Comparison of ENCODE assay signal across 24 cellular contexts in genomic region chr6:4759997-4760396, GRCh38. TPM values are rescaled to one million over a fixed set of nuclear protein-coding genes. Genes with fewer than 3 reads are reported as not detected.
DNase-seq lines count a peak whose midpoint lies in the region; ATAC-seq and TF ChIP-seq lines count a peak whose summit lies in the region.
"Had no signal": no experiment of that assay in that cellular context is flagged by ENCODE, and none has a peak within 500 bp of the region (broad histone marks: within the 10 kb centered on the region; RNA-seq: fewer than 3 reads in every experiment).

No MANE protein-coding gene starts in this region.

- no peak overlapping the region for H3K14ac ChIP-seq in IMR-90 (replicated peaks; ENCODE audit: low read depth, low read length)

- CTCF ChIA-PET in IMR-90 (lab: Yijun Ruan, JAX), result interaction anchor here (0.7 kb wide), 2 partner anchors 40 to 59 kb away, joined by 3 to 6 read pairs; no protein-coding TSS in a partner anchor
- CTCF ChIA-PET in CD4-positive, alpha-beta T cell (lab: Charles Lee), result no interaction called here

- H2BK5ac ChIP-seq in IMR-90 (ENCODE audit: low read depth, low read length, poor library complexity, severe bottlenecking), result no peak overlapping the region

- no peak overlapping the region for H2BK20ac ChIP-seq in IMR-90 (ENCODE audit: low read depth, low read length)

- no peak for TF ChIP-seq POLR2A in IMR-90 (IDR thresholded peaks at IDR 0.05; ENCODE audit: low read depth, low read length)

- H3K4ac ChIP-seq in IMR-90 (ENCODE audit: low read depth, low read length), result no peak overlapping the region

- H3K4me3 ChIP-seq in right atrium auricular region (no peak overlapping the region), IMR-90 (ENCODE audit: insufficient read depth, low read depth, low read length) (no peak overlapping the region)
- H3K4me3 ChIP-seq: A549; BLaER1 treated with 17β-estradiol and CSF1 and Interleukin-3, amounts not matched to agents 10 nM and 100 nM; GM12878 had no signal

- intact Hi-C loops in Right ventricle myocardium superior (cut with DNase I) (no loop called here), Right ventricle myocardium inferior (cut with DNase I) (no loop called here), left ventricle myocardium superior (cut with micrococcal nuclease) (no loop called here), IMR-90 (cut with micrococcal nuclease) (loop anchor here (5.0 kb wide), 1 partner anchor 337 kb away; no protein-coding TSS in a partner anchor)
- intact Hi-C loops in CD4-positive, alpha-beta T cell (cut with DNase I, micrococcal nuclease), result no loop called here

- no peaks in the 10 kb centered on the region for H3K9me1 ChIP-seq in IMR-90 (ENCODE audit: insufficient read depth, low read length)

- no peak overlapping the region for H2BK15ac ChIP-seq in IMR-90 (ENCODE audit: low read depth, low read length)

- H3K4me3 Mint-ChIP-seq in neural crest cell, result no peak overlapping the region
- H3K4me3 Mint-ChIP-seq in CD4-positive, alpha-beta T cell, result no peak overlapping the region
- H3K4me3 Mint-ChIP-seq: B cell; CD4-positive, alpha-beta memory T cell; CD8-positive, alpha-beta memory T cell had no signal

- H3K4me1 Mint-ChIP-seq in neural crest cell, result peaks cover 13% of the 10 kb centered on the region
- no peaks in the 10 kb centered on the region for H3K4me1 Mint-ChIP-seq in CD4-positive, alpha-beta T cell (ENCODE audit: low read depth)
- H3K4me1 Mint-ChIP-seq: B cell; CD4-positive, alpha-beta memory T cell; CD8-positive, alpha-beta memory T cell had no signal

- H3K4me2 ChIP-seq in IMR-90 (ENCODE audit: low read depth, low read length), result peak overlapping the region; percentile 55
- H3K4me2 ChIP-seq: A549; BLaER1 treated with 17β-estradiol and CSF1 and Interleukin-3, amounts not matched to agents 10 nM and 100 nM had no signal

- no peak overlapping the region for H4K8ac ChIP-seq in IMR-90 (ENCODE audit: low read depth in 2 of 2, low read length in 2 of 2)

- H2BK120ac ChIP-seq in IMR-90 (ENCODE audit: low read depth, low read length), result no peak overlapping the region

- peaks cover 0 to 28% of the 10 kb centered on the region in 2 donors for H3K9me3 ChIP-seq in right atrium auricular region
- H3K9me3 ChIP-seq in IMR-90 (ENCODE audit: control insufficient read depth, insufficient read depth, low read length), result 0 out of 2 replicates have a peak, but pooled peaks cover 2% of the 10 kb centered on the region
- peaks cover 9% of the 10 kb centered on the region for H3K9me3 ChIP-seq in CD4-positive, alpha-beta T cell (ENCODE audit: control insufficient read depth, low read length)

- no peak overlapping the region for H3K23ac ChIP-seq in IMR-90 (ENCODE audit: low read depth, low read length)

- H3K27ac ChIP-seq in right atrium auricular region, result no peak overlapping the region
- no peak overlapping the region for H3K27ac ChIP-seq in IMR-90 (ENCODE audit: insufficient read depth, low read length)
- H3K27ac ChIP-seq in CD4-positive, alpha-beta T cell (ENCODE audit: low read depth, low read length), result no peak overlapping the region
- H3K27ac ChIP-seq: 22Rv1; A549; BLaER1 treated with 17β-estradiol and CSF1 and Interleukin-3, amounts not matched to agents 10 nM and 100 nM; C4-2B had no signal

- peaks cover 3% of the 10 kb centered on the region for H3K36me3 Mint-ChIP-seq in neural crest cell (ENCODE audit: low read depth)
- H3K36me3 Mint-ChIP-seq in CD4-positive, alpha-beta T cell (ENCODE audit: low read depth), result no peaks in the 10 kb centered on the region
- H3K36me3 Mint-ChIP-seq: CD4-positive, alpha-beta memory T cell had no signal

- H3K27me3 ChIP-seq in right atrium auricular region (no peaks in the 10 kb centered on the region), IMR-90 (ENCODE audit: control insufficient read depth, insufficient read depth, low read length) (peaks cover 2% of the 10 kb centered on the region; the same call in 1 of the 2 replicates)
- H3K27me3 ChIP-seq in CD4-positive, alpha-beta T cell (ENCODE audit: control insufficient read depth, insufficient read depth, low read length), result peaks cover 15% of the 10 kb centered on the region
- H3K27me3 ChIP-seq: BLaER1 treated with 17β-estradiol and CSF1 and Interleukin-3, amounts not matched to agents 10 nM and 100 nM had no signal

- WGBS in IMR-90 (ENCODE audit: extremely low coverage in 2 of 2, insufficient read length in 1 of 2), 2 experiments, result no CpG with 5 or more reads among the region's 1 CpG

- H3K36me3 ChIP-seq in right atrium auricular region, result no peaks in the 10 kb centered on the region
- H3K36me3 ChIP-seq in IMR-90 (ENCODE audit: control insufficient read depth, insufficient read depth, low read length), result no peaks in the 10 kb centered on the region
- H3K36me3 ChIP-seq: BLaER1 treated with 17β-estradiol and CSF1 and Interleukin-3, amounts not matched to agents 10 nM and 100 nM had no signal

- no peak overlapping the region for H2AK9ac ChIP-seq in IMR-90 (replicated peaks; ENCODE audit: low read depth, low read length, poor library complexity)

- H3K9ac ChIP-seq in IMR-90 (ENCODE audit: low read depth, low read length), result no peak overlapping the region
- H3K9ac ChIP-seq: BLaER1 treated with 17β-estradiol and CSF1 and Interleukin-3, amounts not matched to agents 10 nM and 100 nM had no signal

- no peaks in the 10 kb centered on the region for H3K27me3 Mint-ChIP-seq in neural crest cell (ENCODE audit: low read depth)
- H3K27me3 Mint-ChIP-seq in CD4-positive, alpha-beta T cell, result peaks cover 33% of the 10 kb centered on the region

- no peaks in the 10 kb centered on the region for H4K20me1 ChIP-seq in IMR-90 (ENCODE audit: insufficient read depth, low read length)
- H4K20me1 ChIP-seq: BLaER1 treated with 17β-estradiol and CSF1 and Interleukin-3, amounts not matched to agents 10 nM and 100 nM had no signal

- H4K91ac ChIP-seq in IMR-90 (ENCODE audit: insufficient read depth, low read depth, low read length), result no peak overlapping the region

- DNase-seq in Right ventricle myocardium superior (no peak), Right ventricle myocardium inferior (ENCODE audit: missing footprints) (no peak), left ventricle myocardium superior (no peak), right atrium auricular region (ENCODE audit: low spot score) (no peak), IMR-90 (no peak), neural crest cell (ENCODE audit: low read depth, low spot score) (no peak)
- DNase-seq in CD4-positive, alpha-beta T cell, result no peak
- DNase-seq: AML-193; CD4-positive, alpha-beta memory T cell; CD8-positive, alpha-beta memory T cell; COR-L47; DMS 273 treated with DMSO at 0.1 percent for 48 hours; DMS153; DMS53; DMS79; DND-41; EL; GDM1 had no signal

- H2AK5ac ChIP-seq in IMR-90 (ENCODE audit: low read depth, low read length), result peak overlapping the region; percentile 56

- peaks cover 24% of the 10 kb centered on the region for H3K9me3 Mint-ChIP-seq in neural crest cell
- H3K9me3 Mint-ChIP-seq in CD4-positive, alpha-beta T cell, result peaks cover 3% of the 10 kb centered on the region

- no TSS peak for BruUV-seq in IMR-90 (replicated peaks; lab: Mats Ljungman, UMichigan)

- in situ Hi-C loops in IMR-90 (cut with MboI; ENCODE audit: low sequenced_read_pairs), result no loop called here

- no peak for TF ChIP-seq RAD21 in IMR-90 (IDR thresholded peaks at IDR 0.05; ENCODE audit: low read length)

- H3K27ac Mint-ChIP-seq in neural crest cell (ENCODE audit: unreplicated experiment), result peak overlapping the region; percentile 20
- H3K27ac Mint-ChIP-seq in CD4-positive, alpha-beta T cell, result no peak overlapping the region
- H3K27ac Mint-ChIP-seq: B cell; CD4-positive, alpha-beta memory T cell; CD8-positive, alpha-beta memory T cell had no signal

- no peak overlapping the region for H3K56ac ChIP-seq in IMR-90 (ENCODE audit: extremely low read depth, insufficient read depth, low read length)

- ATAC-seq in Right ventricle myocardium superior (ENCODE audit: poor library complexity) (peak; percentile 60), Right ventricle myocardium inferior (no peak), left ventricle myocardium superior (peak; percentile 56), IMR-90 (ENCODE audit: low read depth) (peak; percentile 61)
- ATAC-seq in CD4-positive, alpha-beta T cell (ENCODE audit: poor library complexity), result no peak
- ATAC-seq: A549, GM12878 had no signal

- dilution Hi-C loops in IMR-90 (cut with HindIII; ENCODE audit: low sequenced_read_pairs, unreplicated experiment), result no loop called here

- no peak overlapping the region for H2AFZ ChIP-seq in IMR-90 (replicated peaks; ENCODE audit: low read length, poor library complexity)

- no peak overlapping the region for H3K18ac ChIP-seq in IMR-90 (ENCODE audit: low read depth, low read length)

- POLR2A ChIA-PET in IMR-90 (lab: Charles Lee; ENCODE audit: unreplicated experiment), result interaction anchor here (0.7 kb wide), 1 partner anchor 134 kb away, joined by 17 read pairs; no protein-coding TSS in a partner anchor
- POLR2A ChIA-PET in CD4-positive, alpha-beta T cell (lab: Charles Lee), result no interaction called here

- no peaks in the 10 kb centered on the region for H3K79me1 ChIP-seq in IMR-90 (ENCODE audit: low read depth in 1 of 2, low read length in 2 of 2)

- TF ChIP-seq CTCF in right atrium auricular region (IDR thresholded peaks at IDR 0.05) (no peak), IMR-90 (conservative IDR thresholded peaks at IDR 0.05; ENCODE audit: low read depth, low read length) (no peak), neural crest cell (conservative IDR thresholded peaks at IDR 0.05) (no peak)
- TF ChIP-seq CTCF in CD4-positive, alpha-beta T cell (IDR thresholded peaks at IDR 0.05), result no peak

- H3K4me1 ChIP-seq in right atrium auricular region (no peaks in the 10 kb centered on the region), IMR-90 (ENCODE audit: control insufficient read depth, insufficient read depth, low read length) (peaks cover 4% of the 10 kb centered on the region)
- H3K4me1 ChIP-seq: A549; BLaER1 treated with 17β-estradiol and CSF1 and Interleukin-3, amounts not matched to agents 10 nM and 100 nM had no signal

- H4K5ac ChIP-seq in IMR-90 (ENCODE audit: low read depth, low read length), result no peak overlapping the region

TF ChIP-seq in IMR-90, 13 proteins besides CTCF, POLR2A, EP300 and RAD21 (continues in another document):
- TF ChIP-seq, protein P1, sequence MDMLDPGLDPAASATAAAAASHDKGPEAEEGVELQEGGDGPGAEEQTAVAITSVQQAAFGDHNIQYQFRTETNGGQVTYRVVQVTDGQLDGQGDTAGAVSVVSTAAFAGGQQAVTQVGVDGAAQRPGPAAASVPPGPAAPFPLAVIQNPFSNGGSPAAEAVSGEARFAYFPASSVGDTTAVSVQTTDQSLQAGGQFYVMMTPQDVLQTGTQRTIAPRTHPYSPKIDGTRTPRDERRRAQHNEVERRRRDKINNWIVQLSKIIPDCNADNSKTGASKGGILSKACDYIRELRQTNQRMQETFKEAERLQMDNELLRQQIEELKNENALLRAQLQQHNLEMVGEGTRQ (IDR thresholded peaks at IDR 0.05; ENCODE audit: low read depth, low read length), result no peak

RNA-seq across cellular contexts. Expression of gene CDYL, which starts 16.2 kb away (rescaled TPM):
- total RNA-seq in Right ventricle myocardium superior (27.2 TPM), Right ventricle myocardium inferior (32.1 TPM), left ventricle myocardium superior (31.8 TPM), right atrium auricular region (10 to 100 TPM; 23.7 to 28.9 TPM), IMR-90 (2012; rRNA removed) (72.2 and 92.1 TPM in 2 replicates), neural crest cell (54.2 and 60.6 TPM in 2 replicates)
- 14.2 and 15.3 TPM in 2 replicates for polyA plus RNA-seq in IMR-90 (2012; rRNA removed)
- polyA plus RNA-seq in IMR-90 (2012; cell fraction: cytosol; rRNA removed), result 8.3 and 11.6 TPM in 2 replicates
- 6.4 and 14.9 TPM in 2 replicates for polyA plus RNA-seq in IMR-90 (2012; cell fraction: nucleus; rRNA removed; ENCODE audit: low replicate concordance)
- total RNA-seq in CD4-positive, alpha-beta T cell, result 10 to 100 TPM; 23.8 to 23.9 TPM

Comparison
In these comparisons a context has a peak if more than half of its experiments do, and no peak if none do; other contexts are left out.
1. ATAC-seq: peak in Right ventricle myocardium superior (single experiment), left ventricle myocardium superior (single experiment) and IMR-90 (single experiment); none in Right ventricle myocardium inferior (single experiment) and CD4-positive, alpha-beta T cell (single experiment).